15 cellular contexts compared by ENCODE assay signal in the genomic region with DNA sequence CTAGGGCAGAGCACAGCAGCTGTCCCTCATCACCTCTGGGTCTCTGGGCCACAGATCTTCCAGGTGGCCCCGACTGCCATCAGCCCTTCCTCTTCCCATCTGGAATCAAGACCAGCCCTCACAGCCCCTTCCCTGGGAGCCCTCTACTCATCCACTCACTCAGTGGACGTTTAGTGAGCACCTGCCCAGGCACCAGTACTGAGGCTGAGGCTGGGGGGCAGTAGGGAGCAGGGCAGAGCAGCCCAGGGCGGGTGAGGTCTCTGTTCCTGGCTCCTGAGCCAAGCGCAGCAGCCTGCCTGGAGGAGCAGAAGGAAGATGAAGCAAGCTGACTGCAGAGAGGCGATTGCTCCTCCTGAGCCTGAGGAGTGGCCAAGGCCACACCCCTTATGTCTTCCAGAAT. TPM values are rescaled to one million over a fixed set of nuclear protein-coding genes. Genes with fewer than 3 reads are reported as not detected.
A peak's percentile ranks its signal among the peaks of the same experiment; 100 is the strongest.
DNase-seq lines count a peak whose midpoint lies in the region; ATAC-seq and TF ChIP-seq lines count a peak whose summit lies in the region.
"Had no signal": no experiment of that assay in that cellular context is flagged by ENCODE, and none has a peak within 500 bp of the region (broad histone marks: within the 10 kb centered on the region; RNA-seq: fewer than 3 reads in every experiment).

No MANE protein-coding gene starts in this region.

- no peak for TF ChIP-seq CTCF in natural killer cell (IDR thresholded peaks at IDR 0.05)
- TF ChIP-seq CTCF in stomach (IDR thresholded peaks at IDR 0.05), result no peak

- ATAC-seq in natural killer cell treated with Interleukin-12 subunit alpha and Interleukin-12 subunit beta and Interleukin-15 and Interleukin-18, amount 100 ng/mL, for 72 hours, result no peak
- no peak for ATAC-seq in natural killer cell
- peak; percentile 60 for ATAC-seq in stimulated activated naive CD8-positive, alpha-beta T cell treated with anti-CD3 and anti-CD28 coated beads, Interleukin-15, amount 100 ng/mL, for 72 hours

- peaks cover 0 to 12% (median 3%) of the 10 kb centered on the region in 4 donors for H3K4me1 ChIP-seq in stomach

- peak; percentile 49 for DNase-seq in natural killer cell treated with Interleukin-12 subunit alpha and Interleukin-12 subunit beta and Interleukin-15 and Interleukin-18, amount 100 ng/mL, for 72 hours (ENCODE audit: low spot score)
- DNase-seq in natural killer cell (no peak), RPMI8226 (peak; percentile 42), stomach (no peak)
- DNase-seq in stimulated activated naive CD8-positive, alpha-beta T cell treated with anti-CD3 and anti-CD28 coated beads, Interleukin-15, amount 100 ng/mL, for 72 hours, result no peak
- DNase-seq in stimulated activated CD4-positive, alpha-beta T cell treated with anti-CD3 and anti-CD28 coated beads, Interleukin-12 subunit alpha, Interleukin-12 subunit beta, amount 100 ng/mL, for 4 hours, result no peak
- DNase-seq: KBM-7; left ventricle myocardium inferior; NCI-H2107; stimulated activated CD8-positive, alpha-beta memory T cell treated with anti-CD3 and anti-CD28 coated beads, Interleukin-4, amount 100 ng/mL, for 48 hours; T-helper 1 cell had no signal

- H3K36me3 Mint-ChIP-seq in natural killer cell treated with Interleukin-12 subunit alpha and Interleukin-12 subunit beta and Interleukin-15 and Interleukin-18, amount 100 ng/mL, for 72 hours, result no peaks in the 10 kb centered on the region
- H3K36me3 Mint-ChIP-seq in natural killer cell, result no peaks in the 10 kb centered on the region

- H3K27ac ChIP-seq in stomach, result no peak overlapping the region
- H3K27ac ChIP-seq: left ventricle myocardium inferior had no signal

- peaks cover 29 to 35% of the 10 kb centered on the region in 2 donors for H3K27me3 Mint-ChIP-seq in natural killer cell treated with Interleukin-12 subunit alpha and Interleukin-12 subunit beta and Interleukin-15 and Interleukin-18, amount 100 ng/mL, for 72 hours
- H3K27me3 Mint-ChIP-seq in natural killer cell (ENCODE audit: low read depth in 2 of 2), result peaks cover 28 to 46% of the 10 kb centered on the region in 2 donors
- peaks cover 87% of the 10 kb centered on the region for H3K27me3 Mint-ChIP-seq in stimulated activated naive CD8-positive, alpha-beta T cell treated with anti-CD3 and anti-CD28 coated beads, Interleukin-15, amount 100 ng/mL, for 72 hours

- peaks cover 0 to 97% (median 22%) of the 10 kb centered on the region in 3 donors for H3K27me3 ChIP-seq in stomach

- intact Hi-C loops in natural killer cell (cut with micrococcal nuclease), result no loop called here
- intact Hi-C loops in stomach (cut with DNase I; ENCODE audit: low total_unique reads), result no loop called here

- H3K9me3 Mint-ChIP-seq in natural killer cell treated with Interleukin-12 subunit alpha and Interleukin-12 subunit beta and Interleukin-15 and Interleukin-18, amount 100 ng/mL, for 72 hours, result no peaks in the 10 kb centered on the region
- H3K9me3 Mint-ChIP-seq in natural killer cell, result no peaks in the 10 kb centered on the region
- no peaks in the 10 kb centered on the region for H3K9me3 Mint-ChIP-seq in stimulated activated naive CD8-positive, alpha-beta T cell treated with anti-CD3 and anti-CD28 coated beads, Interleukin-15, amount 100 ng/mL, for 72 hours
- H3K9me3 Mint-ChIP-seq: neural crest cell had no signal

- TF ChIP-seq EP300 in stomach (IDR thresholded peaks at IDR 0.05), result no peak

- no peak overlapping the region for H3K27ac Mint-ChIP-seq in natural killer cell treated with Interleukin-12 subunit alpha and Interleukin-12 subunit beta and Interleukin-15 and Interleukin-18, amount 100 ng/mL, for 72 hours
- no peak overlapping the region for H3K27ac Mint-ChIP-seq in natural killer cell
- H3K27ac Mint-ChIP-seq in stimulated activated naive CD8-positive, alpha-beta T cell treated with anti-CD3 and anti-CD28 coated beads, Interleukin-15, amount 100 ng/mL, for 72 hours, result no peak overlapping the region

- 31 to 88% (median 56%) methylated on average over 1 to 5 of the region's 5 CpGs for WGBS in stomach, 5 donors

- H3K9me3 ChIP-seq in stomach, result no peaks in the 10 kb centered on the region
- H3K9me3 ChIP-seq: left ventricle myocardium inferior had no signal

- no peak overlapping the region for H3K4me3 Mint-ChIP-seq in natural killer cell treated with Interleukin-12 subunit alpha and Interleukin-12 subunit beta and Interleukin-15 and Interleukin-18, amount 100 ng/mL, for 72 hours
- no peak overlapping the region for H3K4me3 Mint-ChIP-seq in natural killer cell
- no peak overlapping the region for H3K4me3 Mint-ChIP-seq in stimulated activated naive CD8-positive, alpha-beta T cell treated with anti-CD3 and anti-CD28 coated beads, Interleukin-15, amount 100 ng/mL, for 72 hours
- H3K4me3 Mint-ChIP-seq: neural crest cell had no signal

- no peak overlapping the region for H3K4me3 ChIP-seq in stomach
- H3K4me3 ChIP-seq: left ventricle myocardium inferior had no signal

- peaks cover 5 to 8% of the 10 kb centered on the region in 2 donors for H3K4me1 Mint-ChIP-seq in natural killer cell treated with Interleukin-12 subunit alpha and Interleukin-12 subunit beta and Interleukin-15 and Interleukin-18, amount 100 ng/mL, for 72 hours (ENCODE audit: low read depth in 2 of 2)
- peaks cover 0 to 10% of the 10 kb centered on the region in 2 donors for H3K4me1 Mint-ChIP-seq in natural killer cell
- peaks cover 20% of the 10 kb centered on the region for H3K4me1 Mint-ChIP-seq in stimulated activated naive CD8-positive, alpha-beta T cell treated with anti-CD3 and anti-CD28 coated beads, Interleukin-15, amount 100 ng/mL, for 72 hours

- no peak for TF ChIP-seq POLR2A in stomach (IDR thresholded peaks at IDR 0.05)

- no peaks in the 10 kb centered on the region for H3K36me3 ChIP-seq in stomach
- H3K36me3 ChIP-seq: left ventricle myocardium inferior had no signal

RNA-seq across cellular contexts. Expression of gene MAPK8IP2, which starts 5.5 kb away (rescaled TPM):
- under 1 TPM; 0.08 to 0.21 TPM for total RNA-seq in natural killer cell treated with Interleukin-12 subunit alpha and Interleukin-12 subunit beta and Interleukin-15 and Interleukin-18, amount 100 ng/mL, for 72 hours
- total RNA-seq in natural killer cell (under 1 TPM; 0.14 to 0.26 (median 0.18) TPM), stomach (1 to 10 TPM in 2 of 5 donors, under 1 TPM in 3; 0.43 to 5.8 (median 0.89) TPM)
- polyA plus RNA-seq in stomach, result 1 to 10 TPM in 1 of 3 donors, under 1 TPM in 2; 0.61 to 1.6 (median 0.81) TPM

RNA-seq across cellular contexts. Expression of gene ARSA, which starts 21.8 kb away (rescaled TPM):
- total RNA-seq in natural killer cell treated with Interleukin-12 subunit alpha and Interleukin-12 subunit beta and Interleukin-15 and Interleukin-18, amount 100 ng/mL, for 72 hours, result 10 to 100 TPM; 35.7 to 38.9 TPM
- total RNA-seq in natural killer cell (10 to 100 TPM; 69.2 to 77.8 (median 69.3) TPM), stomach (10 to 100 TPM in 4 of 5 donors, 1 to 10 TPM in 1; 7.7 to 88.1 (median 46.8) TPM)
- 10 to 100 TPM; 27.0 to 45.7 (median 41.2) TPM for polyA plus RNA-seq in stomach

RNA-seq across cellular contexts. Expression of gene CHKB, which starts 23.5 kb away (rescaled TPM):
- total RNA-seq in natural killer cell treated with Interleukin-12 subunit alpha and Interleukin-12 subunit beta and Interleukin-15 and Interleukin-18, amount 100 ng/mL, for 72 hours, result 100 to 1,000 TPM; 120 to 130 TPM
- total RNA-seq in natural killer cell (100 to 1,000 TPM; 166 to 204 (median 180) TPM), stomach (100 to 1,000 TPM in 2 of 5 donors, 10 to 100 TPM in 3; 31.9 to 283 (median 81.2) TPM)
- 100 to 1,000 TPM; 107 to 152 (median 129) TPM for polyA plus RNA-seq in stomach

RNA-seq across cellular contexts. Expression of gene CPT1B, which starts 27.9 kb away (rescaled TPM):
- total RNA-seq in natural killer cell treated with Interleukin-12 subunit alpha and Interleukin-12 subunit beta and Interleukin-15 and Interleukin-18, amount 100 ng/mL, for 72 hours, result 100 to 1,000 TPM in 1 of 2 donors, 10 to 100 TPM in 1; 40.3 to 102 TPM
- total RNA-seq in natural killer cell (10 to 100 TPM; 53.1 to 75.7 (median 55.5) TPM), stomach (100 to 1,000 TPM in 2 of 5 donors, 10 to 100 TPM in 1, 1 to 10 TPM in 2; 6.6 to 164 (median 54.5) TPM)
- 10 to 100 TPM in 2 of 3 donors, 1 to 10 TPM in 1; 9.8 to 31.8 (median 10.1) TPM for polyA plus RNA-seq in stomach

RNA-seq across cellular contexts. Expression of gene SYCE3, which starts 43.4 kb away (rescaled TPM):
- not detected for total RNA-seq in natural killer cell treated with Interleukin-12 subunit alpha and Interleukin-12 subunit beta and Interleukin-15 and Interleukin-18, amount 100 ng/mL, for 72 hours
- not detected for total RNA-seq in natural killer cell
- total RNA-seq in stomach, result not detected
- polyA plus RNA-seq in stomach, result 1 to 10 TPM in 1 of 3 donors, under 1 TPM in 1, not detected in 1; 0.80 to 1.9 TPM
- total RNA-seq: activated CD8-positive, alpha-beta memory T cell treated with anti-CD3 and anti-CD28 coated beads for 36 hours; left ventricle myocardium inferior; neural crest cell; urinary bladder had no signal
- polyA plus RNA-seq: adipose tissue, urinary bladder had no signal

Comparison
In these comparisons a context has a peak if more than half of its experiments do, and no peak if none do; other contexts are left out.
1. DNase-seq: peak in natural killer cell treated with Interleukin-12 subunit alpha and Interleukin-12 subunit beta and Interleukin-15 and Interleukin-18, amount 100 ng/mL, for 72 hours (single experiment) and RPMI8226 (single experiment); none in natural killer cell (single experiment), stimulated activated naive CD8-positive, alpha-beta T cell treated with anti-CD3 and anti-CD28 coated beads, Interleukin-15, amount 100 ng/mL, for 72 hours (0 of 2), stomach (single experiment) and stimulated activated CD4-positive, alpha-beta T cell treated with anti-CD3 and anti-CD28 coated beads, Interleukin-12 subunit alpha, Interleukin-12 subunit beta, amount 100 ng/mL, for 4 hours (single experiment).